28 cellular contexts compared by ENCODE assay signal in genomic region chr3:13222131-13222530, GRCh38.
A peak's percentile ranks its signal among the peaks of the same experiment; 100 is the strongest.
DNase-seq lines count a peak whose midpoint lies in the region; ATAC-seq, FAIRE-seq and TF ChIP-seq lines count a peak whose summit lies in the region.
"Had no signal": no experiment of that assay in that cellular context is flagged by ENCODE, and none has a peak within 500 bp of the region (broad histone marks: within the 10 kb centered on the region; RNA-seq: fewer than 3 reads in every experiment).

No MANE protein-coding gene starts in this region.

- no peak overlapping the region for H3K4me3 ChIP-seq in BLaER1 treated with 17β-estradiol and CSF1 and Interleukin-3, amounts not matched to agents 10 nM and 100 nM
- no peak overlapping the region for H3K4me3 ChIP-seq in right lobe of liver
- H3K4me3 ChIP-seq: GM12878 had no signal

- H3K4me1 Mint-ChIP-seq in endothelial cell (ENCODE audit: unreplicated experiment) (peaks cover 19% of the 10 kb centered on the region), nephron progenitor cell (peaks cover 35% of the 10 kb centered on the region)
- H3K4me1 Mint-ChIP-seq: CD8-positive, alpha-beta memory T cell had no signal

- FAIRE-seq in urothelium cell line (lab: Jason Lieb, UNC): peak; percentile 32
- FAIRE-seq: A204.1, GM12878, GM12892, GM18507 had no signal

- intact Hi-C loops in right lobe of liver (cut with DNase I): no loop called here

- H3K9me3 Mint-ChIP-seq in endothelial cell (ENCODE audit: unreplicated experiment) (no peaks in the 10 kb centered on the region), nephron progenitor cell (no peaks in the 10 kb centered on the region)
- H3K9me3 Mint-ChIP-seq: CD8-positive, alpha-beta memory T cell had no signal

- TF ChIP-seq POLR2A in right lobe of liver (IDR thresholded peaks at IDR 0.05): no peak

- H3K9ac ChIP-seq in BLaER1 treated with 17β-estradiol and CSF1 and Interleukin-3, amounts not matched to agents 10 nM and 100 nM: no peak overlapping the region

- DNase-seq in endothelial cell (ENCODE audit: low spot score) (no peak), nephron progenitor cell (no peak), urothelium cell line (ENCODE audit: low spot score) (no peak), NCI-H146 (lab: John Stamatoyannopoulos, UW) (no peak), right lobe of liver (no peak)
- DNase-seq: 8988T; ACHN; BE2C; C1 segment of cervical spinal cord; CD4-positive, alpha-beta memory T cell; CD4-positive, CD25-positive, alpha-beta regulatory T cell; COR-L47; DMS 273 treated with DMSO at 0.1 percent for 48 hours; DMS153; DMS53; DMS79; DND-41; EL; GDM1 had no signal

- H3K27ac Mint-ChIP-seq in endothelial cell (ENCODE audit: unreplicated experiment) (no peak overlapping the region), nephron progenitor cell (no peak overlapping the region)
- H3K27ac Mint-ChIP-seq: CD4-positive, alpha-beta memory T cell; CD4-positive, CD25-positive, alpha-beta regulatory T cell; CD8-positive, alpha-beta memory T cell had no signal

- TF ChIP-seq CTCF in endothelial cell (IDR thresholded peaks at IDR 0.05; ENCODE audit: unreplicated experiment) (no peak), nephron progenitor cell (IDR thresholded peaks at IDR 0.05) (no peak), right lobe of liver (IDR thresholded peaks at IDR 0.05) (no peak)

- H3K27me3 Mint-ChIP-seq in endothelial cell (ENCODE audit: unreplicated experiment) (peaks cover 4% of the 10 kb centered on the region), nephron progenitor cell (ENCODE audit: low read depth, poor library complexity) (peaks cover 38% of the 10 kb centered on the region)

- no peaks in the 10 kb centered on the region for H3K27me3 ChIP-seq in BLaER1 treated with 17β-estradiol and CSF1 and Interleukin-3, amounts not matched to agents 10 nM and 100 nM
- H3K27me3 ChIP-seq in right lobe of liver: no peaks in the 10 kb centered on the region
- H3K27me3 ChIP-seq: BE2C had no signal

- H3K27ac ChIP-seq in BLaER1 treated with 17β-estradiol and CSF1 and Interleukin-3, amounts not matched to agents 10 nM and 100 nM: no peak overlapping the region; a peak in 1 of 22 replicates
- H3K27ac ChIP-seq in right lobe of liver: no peak overlapping the region

- H3K36me3 ChIP-seq in BLaER1 treated with 17β-estradiol and CSF1 and Interleukin-3, amounts not matched to agents 10 nM and 100 nM: no peaks in the 10 kb centered on the region
- H3K36me3 ChIP-seq in right lobe of liver: no peaks in the 10 kb centered on the region
- H3K36me3 ChIP-seq: BE2C had no signal

- H3K4me2 ChIP-seq in BLaER1 treated with 17β-estradiol and CSF1 and Interleukin-3, amounts not matched to agents 10 nM and 100 nM: peak overlapping the region in 10 of 11 experiments; percentile 69 to 86 (median 82); a peak in 20 of 22 replicates

- ATAC-seq in GM21717 (IDR thresholded peaks at IDR 0.05; ENCODE audit: unreplicated experiment) (no peak), HG02642 (IDR thresholded peaks at IDR 0.05; ENCODE audit: poor library complexity, unreplicated experiment) (no peak), right lobe of liver (no peak)
- ATAC-seq: GM12878 had no signal

- no peaks in the 10 kb centered on the region for H3K9me3 ChIP-seq in BLaER1 treated with 17β-estradiol and CSF1 and Interleukin-3, amounts not matched to agents 10 nM and 100 nM (replicated peaks in 1 of 11)
- H3K9me3 ChIP-seq in right lobe of liver: no peaks in the 10 kb centered on the region
- H3K9me3 ChIP-seq: BE2C had no signal

- H3K4me1 ChIP-seq in BLaER1 treated with 17β-estradiol and CSF1 and Interleukin-3, amounts not matched to agents 10 nM and 100 nM: peaks cover 38 to 66% (median 54%) of the 10 kb centered on the region in 10 experiments
- H3K4me1 ChIP-seq in right lobe of liver: peaks cover 0 to 37% (median 0%) of the 10 kb centered on the region in 4 donors
- H3K4me1 ChIP-seq: BE2C had no signal

- peak overlapping the region; percentile 40 for H3K4me3 Mint-ChIP-seq in endothelial cell (ENCODE audit: unreplicated experiment)
- H3K4me3 Mint-ChIP-seq in nephron progenitor cell: peak overlapping the region; percentile 47
- H3K4me3 Mint-ChIP-seq: CD14-positive monocyte; CD4-positive, alpha-beta memory T cell; CD4-positive, CD25-positive, alpha-beta regulatory T cell; CD8-positive, alpha-beta memory T cell had no signal

- H4K20me1 ChIP-seq in BLaER1 treated with 17β-estradiol and CSF1 and Interleukin-3, amounts not matched to agents 10 nM and 100 nM: no peaks in the 10 kb centered on the region; a peak in 1 of 22 replicates

- H3K36me3 Mint-ChIP-seq in endothelial cell (ENCODE audit: low read depth, unreplicated experiment) (peaks cover 20% of the 10 kb centered on the region), nephron progenitor cell (ENCODE audit: low read depth) (no peaks in the 10 kb centered on the region)
- H3K36me3 Mint-ChIP-seq: CD14-positive monocyte; CD4-positive, alpha-beta memory T cell; CD4-positive, CD25-positive, alpha-beta regulatory T cell; CD8-positive, alpha-beta memory T cell had no signal

- 81% methylated on average over 8 of the region's 9 CpGs for WGBS in right lobe of liver (ENCODE audit: insufficient coverage, low coverage, low lambda C conversion rate, missing lambda C conversion rate)
